ENCODE assay signal across 12 cellular contexts in genomic region chr13:80571346-80572307, GRCh38.
DNase-seq lines count a peak whose midpoint lies in the region; ATAC-seq, FAIRE-seq and TF ChIP-seq lines count a peak whose summit lies in the region.
"Had no signal": no experiment of that assay in that cellular context is flagged by ENCODE, and none has a peak within 500 bp of the region (broad histone marks: within the 10 kb centered on the region; RNA-seq: fewer than 3 reads in every experiment).

No MANE protein-coding gene starts in this region.

- H3K27me3 ChIP-seq in BE2C = no peaks in the 10 kb centered on the region
- H3K27me3 ChIP-seq in K562 (ENCODE audit: control insufficient read depth in 2 of 2, insufficient read depth in 2 of 2, low read length in 2 of 2) = peaks cover 0 to 4% of the 10 kb centered on the region in 2 experiments; a peak in 1 of 5 replicates

- no peak for TF ChIP-seq RAD21 in K562 (CRISPR knock-in tag; conservative IDR thresholded peaks at IDR 0.05 in 1 of 2, IDR thresholded peaks at IDR 0.05 in 1 of 2)

- WGBS in K562 (ENCODE audit: insufficient coverage, low coverage, missing lambda C conversion rate) = under 1% methylated on average over 4 of the region's 4 CpGs

- no peak for TF ChIP-seq POLR2A in K562 (conservative IDR thresholded peaks at IDR 0.05)

- H3K4me3 Mint-ChIP-seq in effector memory CD8-positive, alpha-beta T cell = no peak overlapping the region
- H3K4me3 Mint-ChIP-seq: CD14-positive monocyte had no signal

- H3K4me1 ChIP-seq in BE2C (peaks cover 12% of the 10 kb centered on the region), K562 (replicated peaks in 1 of 2; ENCODE audit: control insufficient read depth in 2 of 2, insufficient read depth in 2 of 2, low read length in 2 of 2) (no peaks in the 10 kb centered on the region)
- H3K4me1 ChIP-seq: HAP-1 had no signal

- H3K36me3 Mint-ChIP-seq in effector memory CD8-positive, alpha-beta T cell (ENCODE audit: insufficient read depth) = no peaks in the 10 kb centered on the region
- H3K36me3 Mint-ChIP-seq: CD14-positive monocyte had no signal

- H3K27ac ChIP-seq in K562 (ENCODE audit: extremely low read depth, low read depth, low read length) = no peak overlapping the region

- H3K9me3 ChIP-seq in BE2C (no peaks in the 10 kb centered on the region), K562 (replicated peaks; ENCODE audit: control insufficient read depth, insufficient read depth, low read depth, low read length) (no peaks in the 10 kb centered on the region)
- H3K9me3 ChIP-seq: HAP-1 had no signal

- no peaks in the 10 kb centered on the region for H4K20me1 ChIP-seq in K562 (replicated peaks; ENCODE audit: control insufficient read depth, insufficient read depth, low read length)

- H3K27ac Mint-ChIP-seq in effector memory CD8-positive, alpha-beta T cell = no peak overlapping the region

- H3K9me1 ChIP-seq in K562 (ENCODE audit: control insufficient read depth, insufficient read depth, low read length) = no peaks in the 10 kb centered on the region

- H3K4me2 ChIP-seq in K562 (ENCODE audit: insufficient read depth, low read length) = no peak overlapping the region

- POLR2A ChIA-PET in K562 (lab: Yijun Ruan, JAX) = interaction anchor here (0.6 to 3.8 kb wide), 4 partner anchors 10 to 23 kb away, joined by 3 to 14 read pairs (median 4); no protein-coding TSS in a partner anchor

- intact Hi-C loops in K562 (cut with micrococcal nuclease) = no loop called here
- intact Hi-C loops in left ventricle myocardium superior (cut with micrococcal nuclease) = no loop called here

- in situ Hi-C loops in K562 (cut with MboI) = no loop called here

- peak; percentile 18 for DNase-seq in BE2C
- DNase-seq in NCI-H69 (lab: John Stamatoyannopoulos, UW) = peak; percentile 3
- DNase-seq in K562 (ENCODE audit: extremely low read depth in 1 of 4, low spot score in 3 of 4) = no peak
- peak; percentile 31 for DNase-seq in left ventricle myocardium superior
- DNase-seq in NCI-H1092 treated with DMSO at 0.1 percent for 48 hours (lab: John Stamatoyannopoulos, UW) = no peak
- DNase-seq in KG1 (lab: John Stamatoyannopoulos, UW) = no peak
- DNase-seq in activated CD8-positive, alpha-beta memory T cell treated with anti-CD3 and anti-CD28 coated beads for 24 hours = no peak
- no peak for DNase-seq in effector memory CD8-positive, alpha-beta T cell
- DNase-seq: IMR-90, NCI-H146 had no signal

- ATAC-seq in K562 = peak; percentile 25
- ATAC-seq in left ventricle myocardium superior = peak; percentile 96
- no peak for ATAC-seq in effector memory CD8-positive, alpha-beta T cell (replicated peaks)

- no peak overlapping the region for H3K4me3 ChIP-seq in BE2C (ENCODE audit: low read depth, low read length)
- H3K4me3 ChIP-seq in K562 = no peak overlapping the region
- H3K4me3 ChIP-seq: HAP-1 had no signal

- no peak for TF ChIP-seq EP300 in K562 (IDR thresholded peaks at IDR 0.05; ENCODE audit: low read length)

- peaks cover 0 to 5% of the 10 kb centered on the region in 2 donors for H3K27me3 Mint-ChIP-seq in effector memory CD8-positive, alpha-beta T cell

- no peak overlapping the region for H2AFZ ChIP-seq in K562 (ENCODE audit: low read depth, low read length)

- H3K79me2 ChIP-seq in K562 (ENCODE audit: control insufficient read depth, insufficient read depth, low read length) = no peaks in the 10 kb centered on the region

- CTCF ChIA-PET in K562 (lab: Yijun Ruan, JAX; ENCODE audit: low intra/inter-chr PET ratio) = no interaction called here

- H3K9me3 Mint-ChIP-seq in effector memory CD8-positive, alpha-beta T cell = peaks cover 0 to 6% of the 10 kb centered on the region in 2 donors

- no peak for FAIRE-seq in K562 (lab: Jason Lieb, UNC)

- H3K36me3 ChIP-seq in BE2C = no peaks in the 10 kb centered on the region
- no peaks in the 10 kb centered on the region for H3K36me3 ChIP-seq in K562 (ENCODE audit: control insufficient read depth, insufficient read depth, low read length)
- H3K36me3 ChIP-seq: HAP-1 had no signal

- H3K4me1 Mint-ChIP-seq in effector memory CD8-positive, alpha-beta T cell (ENCODE audit: low read depth in 2 of 2) = no peaks in the 10 kb centered on the region
- H3K4me1 Mint-ChIP-seq: CD14-positive monocyte had no signal

- TF ChIP-seq CTCF in BE2C (IDR thresholded peaks at IDR 0.05; ENCODE audit: low read depth, low read length) (no peak), K562 (IDR thresholded peaks at IDR 0.05 in 2 of 3, conservative IDR thresholded peaks at IDR 0.05 in 1 of 3; ENCODE audit: insufficient read depth in 2 of 3, low read depth in 1 of 3, low read length in 3 of 3) (no peak)

- no TSS peak for BruUV-seq in K562 (replicated peaks; lab: Mats Ljungman, UMichigan)

- H3K9ac ChIP-seq in K562 (ENCODE audit: insufficient read depth in 1 of 2, low read depth in 2 of 2, low read length in 2 of 2) = no peak overlapping the region

TF ChIP-seq in K562, 482 proteins besides CTCF, POLR2A, EP300 and RAD21:
- 0 out of 2 replicates have a peak, but pooled peaks have one; percentile 48 for TF ChIP-seq STAG1 (CRISPR knock-in tag; IDR thresholded peaks at IDR 0.05; ENCODE audit: borderline replicate concordance)
- TF ChIP-seq ATF3 (IDR thresholded peaks at IDR 0.05) = no peak
- TF ChIP-seq ATF3 (CRISPR knock-in tag; conservative IDR thresholded peaks at IDR 0.05) = 0 out of 2 replicates have a peak, but pooled peaks have one; percentile 21
- TF ChIP-seq PATZ1 (CRISPR knock-in tag; IDR thresholded peaks at IDR 0.05; ENCODE audit: borderline replicate concordance) = peak; percentile 58; the same call in 1 of the 2 replicates
- no peak for TF ChIP-seq HDAC3 (IDR thresholded peaks at IDR 0.05; ENCODE audit: borderline replicate concordance, partially characterized antibody)
- TF ChIP-seq PPARD (CRISPR knock-in tag; IDR thresholded peaks at IDR 0.05) = no peak
- TF ChIP-seq BRCA1 (IDR thresholded peaks at IDR 0.05) = no peak
- TF ChIP-seq BRCA1 (CRISPR knock-in tag; IDR thresholded peaks at IDR 0.05) = peak; percentile 39; the same call in 1 of the 2 replicates
- 0 out of 2 replicates have a peak, but pooled peaks have one; percentile 2 for TF ChIP-seq ZFX (CRISPR knock-in tag; IDR thresholded peaks at IDR 0.05)

Comparison
In these comparisons a context has a peak if more than half of its experiments do, and no peak if none do; other contexts are left out.
1. DNase-seq: peak in BE2C (single experiment), NCI-H69 (single experiment) and left ventricle myocardium superior (single experiment); none in K562 (0 of 4), NCI-H1092 treated with DMSO at 0.1 percent for 48 hours (single experiment), KG1 (single experiment), activated CD8-positive, alpha-beta memory T cell treated with anti-CD3 and anti-CD28 coated beads for 24 hours (single experiment) and effector memory CD8-positive, alpha-beta T cell (0 of 3).